8 cellular contexts compared by ENCODE assay signal in the genomic region with DNA sequence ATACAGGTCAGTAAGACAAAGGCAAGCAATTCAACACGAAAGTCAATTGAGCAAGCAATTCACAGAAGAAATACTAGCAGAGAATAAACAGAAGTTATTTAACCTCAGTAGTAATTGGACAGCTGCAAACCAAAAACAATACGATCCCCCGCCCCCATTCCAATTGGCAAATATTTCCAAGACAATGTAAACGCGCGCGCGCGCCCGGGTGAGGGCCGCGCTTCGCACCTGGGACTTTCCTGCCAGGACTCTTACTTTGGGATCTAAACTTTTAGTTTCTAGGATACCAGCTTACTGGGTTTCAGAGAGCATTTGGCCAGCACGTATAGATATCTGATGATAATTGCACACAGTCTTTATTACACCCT. TPM values are rescaled to one million over a fixed set of nuclear protein-coding genes. Genes with fewer than 3 reads are reported as not detected.
DNase-seq lines count a peak whose midpoint lies in the region; ATAC-seq and TF ChIP-seq lines count a peak whose summit lies in the region.

No MANE protein-coding gene starts in this region.

- H3K27ac ChIP-seq in gastroesophageal sphincter (peak overlapping the region; percentile 66 to 85 (median 81)), ovary (peak overlapping the region in 1 of 2 donors; percentile 76)

- no peak for ATAC-seq in activated T-cell treated with anti-CD3 and anti-CD28 coated beads, Interleukin-2, amount 50 U/mL, for 4 hours
- ATAC-seq in gastroesophageal sphincter (no peak), HG02840 (IDR thresholded peaks at IDR 0.05; ENCODE audit: low FRiP score, unreplicated experiment) (no peak), GM18519 (IDR thresholded peaks at IDR 0.05; ENCODE audit: low FRiP score, unreplicated experiment) (no peak)

- DNase-seq in NCI-H1092 treated with DMSO at 0.1 percent for 48 hours (lab: John Stamatoyannopoulos, UW) = peak; percentile 49
- DNase-seq in activated T-cell treated with anti-CD3 and anti-CD28 coated beads, Interleukin-2, amount 50 U/mL, for 4 hours = no peak
- peak in 3 of 5 donors; percentile 45 to 56 (median 50) for DNase-seq in ovary
- no peak for DNase-seq in middle frontal gyrus (ENCODE audit: extremely low spot score, low spot score)

- H3K36me3 Mint-ChIP-seq in activated T-cell treated with anti-CD3 and anti-CD28 coated beads, Interleukin-2, amount 50 U/mL, for 4 hours (ENCODE audit: insufficient read depth) = peaks cover 19% of the 10 kb centered on the region

- no peaks in the 10 kb centered on the region for H3K9me3 Mint-ChIP-seq in activated T-cell treated with anti-CD3 and anti-CD28 coated beads, Interleukin-2, amount 50 U/mL, for 4 hours

- H3K27me3 ChIP-seq in gastroesophageal sphincter (no peaks in the 10 kb centered on the region), ovary (no peaks in the 10 kb centered on the region)

- peaks cover 23% of the 10 kb centered on the region for H3K4me1 Mint-ChIP-seq in activated T-cell treated with anti-CD3 and anti-CD28 coated beads, Interleukin-2, amount 50 U/mL, for 4 hours (ENCODE audit: low read depth)

- H3K27me3 Mint-ChIP-seq in activated T-cell treated with anti-CD3 and anti-CD28 coated beads, Interleukin-2, amount 50 U/mL, for 4 hours (ENCODE audit: low read depth) = no peaks in the 10 kb centered on the region

- intact Hi-C loops in ovary (cut with DNase I) = loop anchor here in 2 of 4 donors (2.0 to 10.0 kb wide), 3 partner anchors 56 to 1256 kb away; no protein-coding TSS in a partner anchor

- peak overlapping the region; percentile 84 for H3K4me3 Mint-ChIP-seq in activated T-cell treated with anti-CD3 and anti-CD28 coated beads, Interleukin-2, amount 50 U/mL, for 4 hours

- peaks cover 0 to 32% of the 10 kb centered on the region in 2 donors for H3K36me3 ChIP-seq in gastroesophageal sphincter
- no peaks in the 10 kb centered on the region for H3K36me3 ChIP-seq in ovary

- TF ChIP-seq EP300 in gastroesophageal sphincter (IDR thresholded peaks at IDR 0.05) = no peak
- TF ChIP-seq EP300 in ovary (IDR thresholded peaks at IDR 0.05) = no peak

- H3K4me3 ChIP-seq in GM12875 (ENCODE audit: low read depth, low read length) = peak overlapping the region; percentile 57
- H3K4me3 ChIP-seq in gastroesophageal sphincter = peak overlapping the region; percentile 50 to 62
- H3K4me3 ChIP-seq in ovary = peak overlapping the region; percentile 74

- TF ChIP-seq CTCF in GM12875 (IDR thresholded peaks at IDR 0.05; ENCODE audit: borderline replicate concordance, insufficient read depth, low read depth, low read length) (no peak), gastroesophageal sphincter (IDR thresholded peaks at IDR 0.05) (no peak), ovary (IDR thresholded peaks at IDR 0.05) (no peak)

- WGBS in gastroesophageal sphincter (ENCODE audit: low coverage in 1 of 2), 2 donors = 0 to 11% methylated on average over 2 to 13 of the region's 14 CpGs
- WGBS in ovary, 3 donors = 2 to 10% (median 7%) methylated on average over 14 of the region's 14 CpGs

- TF ChIP-seq POLR2A in gastroesophageal sphincter (IDR thresholded peaks at IDR 0.05) = no peak
- no peak for TF ChIP-seq POLR2A in ovary (IDR thresholded peaks at IDR 0.05)

- H3K4me1 ChIP-seq in gastroesophageal sphincter (peaks cover 0 to 54% (median 5%) of the 10 kb centered on the region in 3 donors), ovary (ENCODE audit: insufficient read depth) (peaks cover 2% of the 10 kb centered on the region)

- H3K9me3 ChIP-seq in gastroesophageal sphincter (no peaks in the 10 kb centered on the region), ovary (no peaks in the 10 kb centered on the region)

RNA-seq across cellular contexts. Expression of a gene that starts 8.5 kb away (rescaled TPM):
- 10 to 100 TPM; 33.8 to 38.7 (median 34.3) TPM for total RNA-seq in activated T-cell treated with anti-CD3 and anti-CD28 coated beads, Interleukin-2, amount 50 U/mL, for 4 hours
- total RNA-seq in gastroesophageal sphincter = 10 to 100 TPM; 38.1 to 59.0 (median 54.8) TPM
- 10 to 100 TPM; 35.6 to 47.2 (median 39.1) TPM for total RNA-seq in ovary
- polyA plus RNA-seq in ovary = 10 to 100 TPM; 31.4 to 53.6 TPM

Comparison
In these comparisons a context has a peak if more than half of its experiments do, and no peak if none do; other contexts are left out.
1. DNase-seq: peak in NCI-H1092 treated with DMSO at 0.1 percent for 48 hours (single experiment) and ovary (3 of 5); none in activated T-cell treated with anti-CD3 and anti-CD28 coated beads, Interleukin-2, amount 50 U/mL, for 4 hours (single experiment) and middle frontal gyrus (single experiment).
2. Peak in every context shown above with its lines, with median percentiles within 50 percentile points of each other: H3K4me3 ChIP-seq.